ENCODE assay signal across 8 cellular contexts in genomic region chr1:26278835-26279597, GRCh38. TPM values are rescaled to one million over a fixed set of nuclear protein-coding genes. Genes with fewer than 3 reads are reported as not detected.
DNase-seq lines count a peak whose midpoint lies in the region; ATAC-seq, FAIRE-seq and TF ChIP-seq lines count a peak whose summit lies in the region.

No MANE protein-coding gene starts in this region.

- H3K9me3 ChIP-seq in testis: no peaks in the 10 kb centered on the region

- H3K27ac ChIP-seq in testis: peak overlapping the region; percentile 75 to 87

- peak; percentile 13 for FAIRE-seq in GM12891 (lab: Jason Lieb, UNC)
- no peak for FAIRE-seq in bronchial epithelial cell (lab: Jason Lieb, UNC)

- TF ChIP-seq POLR2A in GM12891 (IDR thresholded peaks at IDR 0.05; ENCODE audit: low read depth, low read length) (no peak), lower leg skin (IDR thresholded peaks at IDR 0.05) (no peak), testis (IDR thresholded peaks at IDR 0.05) (no peak)

- no peak for ATAC-seq in GM18907 (IDR thresholded peaks at IDR 0.05; ENCODE audit: unreplicated experiment)

- H3K27me3 ChIP-seq in bronchial epithelial cell (ENCODE audit: control insufficient read depth, insufficient read depth, low read length) (no peaks in the 10 kb centered on the region), testis (no peaks in the 10 kb centered on the region)

- peaks cover 10% of the 10 kb centered on the region for H3K36me3 ChIP-seq in bronchial epithelial cell (ENCODE audit: control insufficient read depth, insufficient read depth, low read length)
- H3K36me3 ChIP-seq in testis (ENCODE audit: low read depth, missing control alignments): no peaks in the 10 kb centered on the region

- H3K4me3 ChIP-seq in bronchial epithelial cell (ENCODE audit: low read depth, low read length) (peak overlapping the region; percentile 77), lower leg skin (ENCODE audit: low read depth, poor library complexity, severe bottlenecking) (peak overlapping the region; percentile 75), testis (peak overlapping the region; percentile 72 to 81)

- TF ChIP-seq CTCF in bronchial epithelial cell (IDR thresholded peaks at IDR 0.05; ENCODE audit: insufficient read depth, low read length, severe bottlenecking): no peak
- TF ChIP-seq CTCF in lower leg skin (IDR thresholded peaks at IDR 0.05): no peak
- TF ChIP-seq CTCF in testis (IDR thresholded peaks at IDR 0.05): no peak

- WGBS in lower leg skin, 2 donors: 8 to 15% methylated on average over 8 to 9 of the region's 9 CpGs
- WGBS in testis, 2 donors: 52 to 58% methylated on average over 4 to 9 of the region's 9 CpGs

- DNase-seq in A172 (ENCODE audit: low spot score) (peak; percentile 62), GM12891 (ENCODE audit: insufficient read length, low spot score) (no peak), RPMI7951 (ENCODE audit: low read depth) (peak; percentile 85), bronchial epithelial cell (ENCODE audit: low read depth) (peak; percentile 94), lower leg skin (ENCODE audit: low spot score in 2 of 2) (peak; percentile 84 to 90), testis (no peak), GM19238 (ENCODE audit: insufficient read length, low spot score) (no peak)

- H3K4me1 ChIP-seq in testis: peaks cover 46% of the 10 kb centered on the region

- intact Hi-C loops in lower leg skin (cut with DNase I; ENCODE audit: low total_unique reads) (loop anchor here (5.0 kb wide), 1 partner anchor 1032 kb away; the partner anchor contains the start of gene RSRP1), testis (cut with DNase I; ENCODE audit: low total_unique reads) (loop anchor here (10.0 kb wide), 1 partner anchor 46 kb away; no protein-coding TSS in a partner anchor)

TF ChIP-seq in GM12891, 5 proteins besides CTCF, POLR2A, EP300 and RAD21:
- TF ChIP-seq SPI1 (IDR thresholded peaks at IDR 0.05; ENCODE audit: low read depth, low read length) (peak; percentile 65), POU2F2 (IDR thresholded peaks at IDR 0.05; ENCODE audit: low read depth, low read length) (no peak)

RNA-seq across cellular contexts. Expression of gene SH3BGRL3, which starts 0.9 kb away (rescaled TPM):
- 71.8 and 77.5 TPM in 2 replicates for total RNA-seq in A172 (2014; rRNA removed; shearing (Covaris generic))
- polyA plus RNA-seq in GM12891 (2012; ENCODE audit: low read depth, missing spikeins): 92.2 TPM
- total RNA-seq in RPMI7951 (2014; rRNA removed; shearing (Covaris generic)): 224 and 307 TPM in 2 replicates
- total RNA-seq in bronchial epithelial cell (14.5 and 28.7 TPM in 2 replicates), lower leg skin (10 to 100 TPM; 74.8 to 97.1 (median 78.3) TPM), testis (10 to 100 TPM; 24.4 to 25.4 TPM)
- polyA plus RNA-seq in testis (ENCODE audit: insufficient read depth, low read depth, low replicate concordance): 76.6 TPM

RNA-seq across cellular contexts. Expression of gene UBXN11, which starts 27.4 kb away (rescaled TPM):
- total RNA-seq in A172 (2014; rRNA removed; shearing (Covaris generic)): 2.9 and 7.6 TPM in 2 replicates
- 12.8 TPM for polyA plus RNA-seq in GM12891 (2012; ENCODE audit: low read depth, missing spikeins)
- total RNA-seq in RPMI7951 (2014; rRNA removed; shearing (Covaris generic)): 4.7 and 5.7 TPM in 2 replicates
- total RNA-seq in bronchial epithelial cell: 2.6 and 3.1 TPM in 2 replicates
- total RNA-seq in lower leg skin: 1 to 10 TPM; 5.1 to 9.6 (median 5.8) TPM
- total RNA-seq in testis: 10 to 100 TPM; 39.7 to 51.7 TPM
- 65.9 TPM for polyA plus RNA-seq in testis (ENCODE audit: insufficient read depth, low read depth, low replicate concordance)

RNA-seq across cellular contexts. Expression of gene CD52, which starts 38.7 kb away (rescaled TPM):
- not detected in 2 replicates for total RNA-seq in A172 (2014; rRNA removed; shearing (Covaris generic))
- polyA plus RNA-seq in GM12891 (2012; ENCODE audit: low read depth, missing spikeins): 874 TPM
- total RNA-seq in RPMI7951 (2014; rRNA removed; shearing (Covaris generic)): not detected in 2 replicates
- not detected in 2 replicates for total RNA-seq in bronchial epithelial cell
- 1 to 10 TPM in 3 of 4 donors, not detected in 1; 2.0 to 6.1 (median 3.5) TPM for total RNA-seq in lower leg skin
- 1 to 10 TPM in 1 of 2 donors, not detected in 1; 3.0 TPM for total RNA-seq in testis
- 23.8 TPM for polyA plus RNA-seq in testis (ENCODE audit: insufficient read depth, low read depth, low replicate concordance)

RNA-seq across cellular contexts. Expression of gene CEP85, which starts 45.0 kb away (rescaled TPM):
- total RNA-seq in A172 (2014; rRNA removed; shearing (Covaris generic)): 13.4 and 18.0 TPM in 2 replicates
- polyA plus RNA-seq in GM12891 (2012; ENCODE audit: low read depth, missing spikeins): 7.4 TPM
- 27.8 and 30.5 TPM in 2 replicates for total RNA-seq in RPMI7951 (2014; rRNA removed; shearing (Covaris generic))
- 8.1 and 8.4 TPM in 2 replicates for total RNA-seq in bronchial epithelial cell
- total RNA-seq in lower leg skin: 10 to 100 TPM; 13.0 to 17.2 (median 14.1) TPM
- total RNA-seq in testis: 10 to 100 TPM; 52.1 to 61.8 TPM
- 82.5 TPM for polyA plus RNA-seq in testis (ENCODE audit: insufficient read depth, low read depth, low replicate concordance)

Comparison
In these comparisons a context has a peak if more than half of its experiments do, and no peak if none do; other contexts are left out.
1. DNase-seq: peak in A172 (single experiment), RPMI7951 (single experiment), bronchial epithelial cell (single experiment) and lower leg skin (2 of 2); none in GM12891 (single experiment), testis (single experiment) and GM19238 (single experiment).
2. Peak in every context shown above with its lines, with median percentiles within 50 percentile points of each other: H3K4me3 ChIP-seq.